10 cellular contexts compared by ENCODE assay signal in the genomic region with DNA sequence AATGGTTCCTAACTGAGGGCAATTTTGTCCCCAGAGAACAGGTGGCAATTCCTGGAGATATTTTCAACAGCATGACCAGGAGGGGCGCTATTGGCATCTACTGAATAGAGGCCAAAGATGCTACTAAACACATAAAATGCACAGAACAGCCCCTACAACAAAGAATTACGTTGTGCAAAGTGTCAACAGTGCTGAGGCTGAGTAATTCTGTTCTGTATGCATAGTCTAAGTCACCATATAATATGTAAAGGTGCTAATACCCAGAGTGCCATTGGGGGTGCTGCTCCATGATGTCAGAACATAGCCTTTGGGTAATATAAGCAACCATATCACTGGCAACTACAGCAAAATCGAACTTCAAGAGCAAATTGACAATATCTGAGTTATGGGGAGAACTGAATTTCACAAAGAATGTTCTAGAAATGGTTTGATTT.
A peak's percentile ranks its signal among the peaks of the same experiment; 100 is the strongest.
DNase-seq lines count a peak whose midpoint lies in the region; ATAC-seq and TF ChIP-seq lines count a peak whose summit lies in the region.
"Had no signal": no experiment of that assay in that cellular context is flagged by ENCODE, and none has a peak within 500 bp of the region (broad histone marks: within the 10 kb centered on the region; RNA-seq: fewer than 3 reads in every experiment).

No MANE protein-coding gene starts in this region.

- H3K4me3 ChIP-seq in RWPE2 (ENCODE audit: severe bottlenecking) = no peak overlapping the region
- no peak overlapping the region for H3K4me3 ChIP-seq in tibial artery
- H3K4me3 ChIP-seq: vagina had no signal

- no peak overlapping the region for H3K4me3 Mint-ChIP-seq in activated CD4-positive, alpha-beta T cell treated with anti-CD3 and anti-CD28 coated beads for 36 hours
- no peak overlapping the region for H3K4me3 Mint-ChIP-seq in activated CD4-positive, alpha-beta T cell treated with anti-CD3 and anti-CD28 coated beads, Interleukin-2, amount 10 ng/mL, durations not matched to agents 24 days and 14 days
- H3K4me3 Mint-ChIP-seq in type B pancreatic cell = no peak overlapping the region
- H3K4me3 Mint-ChIP-seq: nephron had no signal

- POLR2A ChIA-PET in activated CD4-positive, alpha-beta T cell treated with anti-CD3 and anti-CD28 coated beads for 36 hours (lab: Charles Lee) = no interaction called here

- H3K4me1 Mint-ChIP-seq in activated CD4-positive, alpha-beta T cell treated with anti-CD3 and anti-CD28 coated beads for 36 hours = no peaks in the 10 kb centered on the region
- no peaks in the 10 kb centered on the region for H3K4me1 Mint-ChIP-seq in activated CD4-positive, alpha-beta T cell treated with anti-CD3 and anti-CD28 coated beads, Interleukin-2, amount 10 ng/mL, durations not matched to agents 24 days and 14 days
- H3K4me1 Mint-ChIP-seq in type B pancreatic cell (ENCODE audit: unreplicated experiment) = peaks cover 24% of the 10 kb centered on the region

- CTCF ChIA-PET in activated CD4-positive, alpha-beta T cell treated with anti-CD3 and anti-CD28 coated beads for 36 hours (lab: Charles Lee) = no interaction called here

- H3K36me3 ChIP-seq in RWPE2 (ENCODE audit: low read depth) (no peaks in the 10 kb centered on the region), tibial artery (no peaks in the 10 kb centered on the region)
- H3K36me3 ChIP-seq: vagina had no signal

- in situ Hi-C loops in GM13976 (cut with MboI; ENCODE audit: low sequenced_read_pairs, unreplicated experiment) = loop anchor here (25.0 kb wide), 1 partner anchor 649 kb away; no protein-coding TSS in a partner anchor

- intact Hi-C loops in activated CD4-positive, alpha-beta T cell treated with anti-CD3 and anti-CD28 coated beads for 36 hours (cut with DNase I, micrococcal nuclease) = no loop called here
- intact Hi-C loops in activated CD4-positive, alpha-beta T cell treated with anti-CD3 and anti-CD28 coated beads, Interleukin-2, amount 10 ng/mL, durations not matched to agents 24 days and 14 days (cut with micrococcal nuclease) = no loop called here
- intact Hi-C loops in tibial artery (cut with DNase I; ENCODE audit: low total_unique reads) = no loop called here

- ATAC-seq in activated CD4-positive, alpha-beta T cell treated with anti-CD3 and anti-CD28 coated beads for 36 hours = no peak
- ATAC-seq in RWPE2 (ENCODE audit: low read depth) = no peak

- H3K27me3 ChIP-seq in RWPE2 (ENCODE audit: insufficient read depth, poor library complexity, severe bottlenecking) (no peaks in the 10 kb centered on the region), tibial artery (no peaks in the 10 kb centered on the region)
- H3K27me3 ChIP-seq: vagina had no signal

- TF ChIP-seq CTCF in RWPE2 (IDR thresholded peaks at IDR 0.05; ENCODE audit: poor library complexity, severe bottlenecking) (peak; percentile 20), type B pancreatic cell (conservative IDR thresholded peaks at IDR 0.05) (peak; percentile 67), GM13976 (IDR thresholded peaks at IDR 0.05; ENCODE audit: borderline replicate concordance, control extremely low read depth, extremely low read depth, insufficient read depth, missing control alignments) (no peak), tibial artery (IDR thresholded peaks at IDR 0.05) (no peak)

- DNase-seq in activated CD4-positive, alpha-beta T cell treated with anti-CD3 and anti-CD28 coated beads for 36 hours = peak; percentile 6
- DNase-seq in activated CD4-positive, alpha-beta T cell treated with anti-CD3 and anti-CD28 coated beads, Interleukin-2, amount 10 ng/mL, durations not matched to agents 24 days and 14 days = no peak
- DNase-seq in RWPE2 (ENCODE audit: low spot score) (no peak), globus pallidus (ENCODE audit: low spot score) (peak; percentile 87), type B pancreatic cell (ENCODE audit: extremely low spot score, unreplicated experiment) (no peak), GM13976 (ENCODE audit: low spot score) (no peak), tibial artery (no peak), NCI-H2171 treated with DMSO at 0.1 percent for 48 hours (lab: John Stamatoyannopoulos, UW) (no peak)

- H3K27ac ChIP-seq in RWPE2 (ENCODE audit: poor library complexity, severe bottlenecking) (no peak overlapping the region), tibial artery (no peak overlapping the region)
- H3K27ac ChIP-seq: vagina had no signal

- no peak overlapping the region for H3K27ac Mint-ChIP-seq in activated CD4-positive, alpha-beta T cell treated with anti-CD3 and anti-CD28 coated beads for 36 hours
- no peak overlapping the region for H3K27ac Mint-ChIP-seq in activated CD4-positive, alpha-beta T cell treated with anti-CD3 and anti-CD28 coated beads, Interleukin-2, amount 10 ng/mL, durations not matched to agents 24 days and 14 days
- H3K27ac Mint-ChIP-seq in type B pancreatic cell = no peak overlapping the region
- H3K27ac Mint-ChIP-seq: nephron had no signal

- no peaks in the 10 kb centered on the region for H3K36me3 Mint-ChIP-seq in activated CD4-positive, alpha-beta T cell treated with anti-CD3 and anti-CD28 coated beads for 36 hours (ENCODE audit: low read depth)
- no peaks in the 10 kb centered on the region for H3K36me3 Mint-ChIP-seq in activated CD4-positive, alpha-beta T cell treated with anti-CD3 and anti-CD28 coated beads, Interleukin-2, amount 10 ng/mL, durations not matched to agents 24 days and 14 days (ENCODE audit: low read depth)
- no peaks in the 10 kb centered on the region for H3K36me3 Mint-ChIP-seq in type B pancreatic cell

- H3K4me1 ChIP-seq in RWPE2 (ENCODE audit: insufficient read depth, poor library complexity, severe bottlenecking) = no peaks in the 10 kb centered on the region
- peaks cover 0 to 6% (median 3%) of the 10 kb centered on the region in 4 donors for H3K4me1 ChIP-seq in tibial artery
- H3K4me1 ChIP-seq: vagina had no signal

- H3K27me3 Mint-ChIP-seq in activated CD4-positive, alpha-beta T cell treated with anti-CD3 and anti-CD28 coated beads for 36 hours = peaks cover 7% of the 10 kb centered on the region
- peaks cover 2% of the 10 kb centered on the region for H3K27me3 Mint-ChIP-seq in activated CD4-positive, alpha-beta T cell treated with anti-CD3 and anti-CD28 coated beads, Interleukin-2, amount 10 ng/mL, durations not matched to agents 24 days and 14 days
- peaks cover 4% of the 10 kb centered on the region for H3K27me3 Mint-ChIP-seq in type B pancreatic cell

- H3K9me3 Mint-ChIP-seq in activated CD4-positive, alpha-beta T cell treated with anti-CD3 and anti-CD28 coated beads for 36 hours (ENCODE audit: low read depth) = no peaks in the 10 kb centered on the region
- H3K9me3 Mint-ChIP-seq in activated CD4-positive, alpha-beta T cell treated with anti-CD3 and anti-CD28 coated beads, Interleukin-2, amount 10 ng/mL, durations not matched to agents 24 days and 14 days = no peaks in the 10 kb centered on the region
- no peaks in the 10 kb centered on the region for H3K9me3 Mint-ChIP-seq in type B pancreatic cell
- H3K9me3 Mint-ChIP-seq: nephron had no signal

- H3K9me3 ChIP-seq in RWPE2 (ENCODE audit: severe bottlenecking) = no peaks in the 10 kb centered on the region
- no peaks in the 10 kb centered on the region for H3K9me3 ChIP-seq in tibial artery
- H3K9me3 ChIP-seq: vagina had no signal

Comparison
In these comparisons a context has a peak if more than half of its experiments do, and no peak if none do; other contexts are left out.
1. DNase-seq: peak in activated CD4-positive, alpha-beta T cell treated with anti-CD3 and anti-CD28 coated beads for 36 hours (single experiment) and globus pallidus (single experiment); none in activated CD4-positive, alpha-beta T cell treated with anti-CD3 and anti-CD28 coated beads, Interleukin-2, amount 10 ng/mL, durations not matched to agents 24 days and 14 days (single experiment), RWPE2 (single experiment), type B pancreatic cell (single experiment), GM13976 (single experiment), tibial artery (0 of 2) and NCI-H2171 treated with DMSO at 0.1 percent for 48 hours (single experiment).
2. CTCF ChIP-seq: peak in RWPE2 (single experiment) and type B pancreatic cell (single experiment); none in GM13976 (single experiment) and tibial artery (0 of 2).